ENCODE assay signal across 1 cellular context in genomic region chr1:16032388-16033100, GRCh38.
TF ChIP-seq lines count a peak whose summit lies in the region.

No MANE protein-coding gene starts in this region.

TF ChIP-seq in K562, 482 proteins besides CTCF, POLR2A, EP300 and RAD21 (continued from another document and continues in another):
- TF ChIP-seq, protein P1, sequence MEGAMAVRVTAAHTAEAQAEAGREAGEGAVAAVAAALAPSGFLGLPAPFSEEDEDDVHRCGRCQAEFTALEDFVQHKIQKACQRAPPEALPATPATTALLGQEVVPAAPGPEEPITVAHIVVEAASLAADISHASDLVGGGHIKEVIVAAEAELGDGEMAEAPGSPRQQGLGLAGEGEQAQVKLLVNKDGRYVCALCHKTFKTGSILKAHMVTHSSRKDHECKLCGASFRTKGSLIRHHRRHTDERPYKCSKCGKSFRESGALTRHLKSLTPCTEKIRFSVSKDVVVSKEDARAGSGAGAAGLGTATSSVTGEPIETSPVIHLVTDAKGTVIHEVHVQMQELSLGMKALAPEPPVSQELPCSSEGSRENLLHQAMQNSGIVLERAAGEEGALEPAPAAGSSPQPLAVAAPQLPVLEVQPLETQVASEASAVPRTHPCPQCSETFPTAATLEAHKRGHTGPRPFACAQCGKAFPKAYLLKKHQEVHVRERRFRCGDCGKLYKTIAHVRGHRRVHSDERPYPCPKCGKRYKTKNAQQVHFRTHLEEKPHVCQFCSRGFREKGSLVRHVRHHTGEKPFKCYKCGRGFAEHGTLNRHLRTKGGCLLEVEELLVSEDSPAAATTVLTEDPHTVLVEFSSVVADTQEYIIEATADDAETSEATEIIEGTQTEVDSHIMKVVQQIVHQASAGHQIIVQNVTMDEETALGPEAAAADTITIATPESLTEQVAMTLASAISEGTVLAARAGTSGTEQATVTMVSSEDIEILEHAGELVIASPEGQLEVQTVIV (CRISPR knock-in tag; IDR thresholded peaks at IDR 0.05; ENCODE audit: borderline replicate concordance): no peak
- TF ChIP-seq ASH1L (IDR thresholded peaks at IDR 0.05; ENCODE audit: borderline replicate concordance, low read depth, partially characterized antibody) (no peak), ELF4 (CRISPR knock-in tag; IDR thresholded peaks at IDR 0.05) (0 out of 2 replicates have a peak, but pooled peaks have one; percentile 47), ZNF280A (IDR thresholded peaks at IDR 0.05; ENCODE audit: low read depth, partially characterized antibody) (no peak), ZNF143 (CRISPR knock-in tag; IDR thresholded peaks at IDR 0.05) (no peak), MLX (CRISPR knock-in tag; conservative IDR thresholded peaks at IDR 0.05) (no peak), EZH2 (IDR thresholded peaks at IDR 0.05; ENCODE audit: borderline replicate concordance, low read depth, low read length) (no peak), RFX7 (CRISPR knock-in tag; IDR thresholded peaks at IDR 0.05) (no peak), FOXP4 (CRISPR knock-in tag; IDR thresholded peaks at IDR 0.05; ENCODE audit: borderline replicate concordance) (no peak), TAF9B (IDR thresholded peaks at IDR 0.05; ENCODE audit: partially characterized antibody) (no peak), ZNF232 (CRISPR knock-in tag; IDR thresholded peaks at IDR 0.05) (no peak), UBTF (IDR thresholded peaks at IDR 0.05; ENCODE audit: borderline replicate concordance in 1 of 2, low read depth in 2 of 2, low read length in 2 of 2) (no peak), SRSF9 (IDR thresholded peaks at IDR 0.05; ENCODE audit: borderline replicate concordance, low read depth, low read length) (no peak), ZBTB7A (IDR thresholded peaks at IDR 0.05; ENCODE audit: borderline replicate concordance, control insufficient read depth, low read depth, low read length) (peak; percentile 93), RBFOX2 (IDR thresholded peaks at IDR 0.05; ENCODE audit: low read depth, low read length) (no peak), RBM22 (IDR thresholded peaks at IDR 0.05; ENCODE audit: low read depth, low read length, poor library complexity, severe bottlenecking) (no peak), ELF2 (CRISPR knock-in tag; IDR thresholded peaks at IDR 0.05) (no peak), RERE (CRISPR knock-in tag; IDR thresholded peaks at IDR 0.05; ENCODE audit: borderline replicate concordance) (no peak), ELF1 (tag; IDR thresholded peaks at IDR 0.05) (no peak), PHF8 (IDR thresholded peaks at IDR 0.05; ENCODE audit: borderline replicate concordance, low read length) (no peak), ATF4 (CRISPR knock-in tag; IDR thresholded peaks at IDR 0.05) (no peak), SIX5 (IDR thresholded peaks at IDR 0.05; ENCODE audit: borderline replicate concordance in 1 of 2, insufficient read depth in 1 of 2, low read depth in 1 of 2, low read length in 2 of 2) (no peak), MTF1 (CRISPR knock-in tag; IDR thresholded peaks at IDR 0.05; ENCODE audit: borderline replicate concordance) (no peak), GATAD2A (IDR thresholded peaks at IDR 0.05) (no peak), GATAD2B (IDR thresholded peaks at IDR 0.05; ENCODE audit: borderline replicate concordance) (no peak), ZNF695 (CRISPR knock-in tag; IDR thresholded peaks at IDR 0.05) (no peak), ARNT (IDR thresholded peaks at IDR 0.05) (no peak), ESRRA (IDR thresholded peaks at IDR 0.05; ENCODE audit: borderline replicate concordance, low read depth) (peak; percentile 83), ZNF184 (CRISPR knock-in tag; IDR thresholded peaks at IDR 0.05) (no peak), IRF1 (CRISPR knock-in tag; IDR thresholded peaks at IDR 0.05; ENCODE audit: borderline replicate concordance) (no peak), SAP30 (IDR thresholded peaks at IDR 0.05; ENCODE audit: borderline replicate concordance, insufficient read depth, low read depth, low read length, poor library complexity, severe bottlenecking) (no peak)
- TF ChIP-seq, protein P2, sequence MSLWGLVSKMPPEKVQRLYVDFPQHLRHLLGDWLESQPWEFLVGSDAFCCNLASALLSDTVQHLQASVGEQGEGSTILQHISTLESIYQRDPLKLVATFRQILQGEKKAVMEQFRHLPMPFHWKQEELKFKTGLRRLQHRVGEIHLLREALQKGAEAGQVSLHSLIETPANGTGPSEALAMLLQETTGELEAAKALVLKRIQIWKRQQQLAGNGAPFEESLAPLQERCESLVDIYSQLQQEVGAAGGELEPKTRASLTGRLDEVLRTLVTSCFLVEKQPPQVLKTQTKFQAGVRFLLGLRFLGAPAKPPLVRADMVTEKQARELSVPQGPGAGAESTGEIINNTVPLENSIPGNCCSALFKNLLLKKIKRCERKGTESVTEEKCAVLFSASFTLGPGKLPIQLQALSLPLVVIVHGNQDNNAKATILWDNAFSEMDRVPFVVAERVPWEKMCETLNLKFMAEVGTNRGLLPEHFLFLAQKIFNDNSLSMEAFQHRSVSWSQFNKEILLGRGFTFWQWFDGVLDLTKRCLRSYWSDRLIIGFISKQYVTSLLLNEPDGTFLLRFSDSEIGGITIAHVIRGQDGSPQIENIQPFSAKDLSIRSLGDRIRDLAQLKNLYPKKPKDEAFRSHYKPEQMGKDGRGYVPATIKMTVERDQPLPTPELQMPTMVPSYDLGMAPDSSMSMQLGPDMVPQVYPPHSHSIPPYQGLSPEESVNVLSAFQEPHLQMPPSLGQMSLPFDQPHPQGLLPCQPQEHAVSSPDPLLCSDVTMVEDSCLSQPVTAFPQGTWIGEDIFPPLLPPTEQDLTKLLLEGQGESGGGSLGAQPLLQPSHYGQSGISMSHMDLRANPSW (CRISPR knock-in tag; IDR thresholded peaks at IDR 0.05): no peak; the same call in 1 of the 2 replicates
- TF ChIP-seq, protein P3, sequence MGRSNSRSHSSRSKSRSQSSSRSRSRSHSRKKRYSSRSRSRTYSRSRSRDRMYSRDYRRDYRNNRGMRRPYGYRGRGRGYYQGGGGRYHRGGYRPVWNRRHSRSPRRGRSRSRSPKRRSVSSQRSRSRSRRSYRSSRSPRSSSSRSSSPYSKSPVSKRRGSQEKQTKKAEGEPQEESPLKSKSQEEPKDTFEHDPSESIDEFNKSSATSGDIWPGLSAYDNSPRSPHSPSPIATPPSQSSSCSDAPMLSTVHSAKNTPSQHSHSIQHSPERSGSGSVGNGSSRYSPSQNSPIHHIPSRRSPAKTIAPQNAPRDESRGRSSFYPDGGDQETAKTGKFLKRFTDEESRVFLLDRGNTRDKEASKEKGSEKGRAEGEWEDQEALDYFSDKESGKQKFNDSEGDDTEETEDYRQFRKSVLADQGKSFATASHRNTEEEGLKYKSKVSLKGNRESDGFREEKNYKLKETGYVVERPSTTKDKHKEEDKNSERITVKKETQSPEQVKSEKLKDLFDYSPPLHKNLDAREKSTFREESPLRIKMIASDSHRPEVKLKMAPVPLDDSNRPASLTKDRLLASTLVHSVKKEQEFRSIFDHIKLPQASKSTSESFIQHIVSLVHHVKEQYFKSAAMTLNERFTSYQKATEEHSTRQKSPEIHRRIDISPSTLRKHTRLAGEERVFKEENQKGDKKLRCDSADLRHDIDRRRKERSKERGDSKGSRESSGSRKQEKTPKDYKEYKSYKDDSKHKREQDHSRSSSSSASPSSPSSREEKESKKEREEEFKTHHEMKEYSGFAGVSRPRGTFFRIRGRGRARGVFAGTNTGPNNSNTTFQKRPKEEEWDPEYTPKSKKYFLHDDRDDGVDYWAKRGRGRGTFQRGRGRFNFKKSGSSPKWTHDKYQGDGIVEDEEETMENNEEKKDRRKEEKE (IDR thresholded peaks at IDR 0.05; ENCODE audit: borderline replicate concordance in 1 of 2, control insufficient read depth in 1 of 2, low read depth in 2 of 2, low read length in 1 of 2): no peak
